1 cellular context compared by ENCODE assay signal in genomic region chr4:153153339-153153851, GRCh38.
TF ChIP-seq lines count a peak whose summit lies in the region.

No MANE protein-coding gene starts in this region.

TF ChIP-seq in K562, 482 proteins besides CTCF, POLR2A, EP300 and RAD21 (continued from another document):
- TF ChIP-seq HDAC6 (IDR thresholded peaks at IDR 0.05; ENCODE audit: low read depth, low read length) (0 out of 2 replicates have a peak, but pooled peaks have one; percentile 36), ZNF280B (CRISPR knock-in tag; IDR thresholded peaks at IDR 0.05) (no peak), POLR2AphosphoS2 (IDR thresholded peaks at IDR 0.05; ENCODE audit: low read length) (no peak), RNF219 (CRISPR knock-in tag; IDR thresholded peaks at IDR 0.05) (no peak), CTBP1 (IDR thresholded peaks at IDR 0.05; ENCODE audit: borderline replicate concordance) (0 out of 2 replicates have a peak, but pooled peaks have one; percentile 22), GTF2B (IDR thresholded peaks at IDR 0.05; ENCODE audit: extremely low read depth, insufficient read length) (no peak), TFAP4 (CRISPR knock-in tag; IDR thresholded peaks at IDR 0.05; ENCODE audit: borderline replicate concordance) (peak; percentile 31; the same call in 1 of the 2 replicates), ZNF766 (CRISPR knock-in tag; conservative IDR thresholded peaks at IDR 0.05) (0 out of 2 replicates have a peak, but pooled peaks have one; percentile 22)
